8 cellular contexts compared by ENCODE assay signal in genomic region chr5:141618804-141619554, GRCh38. TPM values are rescaled to one million over a fixed set of nuclear protein-coding genes. Genes with fewer than 3 reads are reported as not detected.
DNase-seq lines count a peak whose midpoint lies in the region; ATAC-seq and TF ChIP-seq lines count a peak whose summit lies in the region.

DIAPH1 (minus strand) TSS chr5:141619000; CDS start chr5:141618914, 86 bp downstream.

- H3K36me3 Mint-ChIP-seq in CD8-positive, alpha-beta memory T cell, result peaks cover 0 to 57% (median 11%) of the 10 kb centered on the region in 3 donors
- peaks cover 31% of the 10 kb centered on the region for H3K36me3 Mint-ChIP-seq in activated CD4-positive, alpha-beta memory T cell treated with anti-CD3 and anti-CD28 coated beads for 36 hours

- TF ChIP-seq CTCF in lower lobe of right lung (IDR thresholded peaks at IDR 0.05), result peak; percentile 97

- peak within 1 kb of the TSS; percentile 98 for H3K4me3 ChIP-seq in CD8-positive, alpha-beta memory T cell (ENCODE audit: low read length)
- H3K4me3 ChIP-seq in duodenal mucosa (ENCODE audit: low read depth in 1 of 2, low read length in 2 of 2) (peak within 1 kb of the TSS; percentile 77 to 78), lower lobe of right lung (peak within 1 kb of the TSS; percentile 89)

- no peaks in the 10 kb centered on the region for H3K27me3 Mint-ChIP-seq in CD8-positive, alpha-beta memory T cell
- no peaks in the 10 kb centered on the region for H3K27me3 Mint-ChIP-seq in activated CD4-positive, alpha-beta memory T cell treated with anti-CD3 and anti-CD28 coated beads for 36 hours

- peak within 1 kb of the TSS; percentile 91 to 99 (median 94) for H3K27ac Mint-ChIP-seq in CD8-positive, alpha-beta memory T cell
- H3K27ac Mint-ChIP-seq in activated CD4-positive, alpha-beta memory T cell treated with anti-CD3 and anti-CD28 coated beads for 36 hours, result peak within 1 kb of the TSS; percentile 98

- H3K4me1 ChIP-seq in CD8-positive, alpha-beta memory T cell (ENCODE audit: insufficient read depth, low read length), result peaks cover 38% of the 10 kb centered on the region
- H3K4me1 ChIP-seq in duodenal mucosa (ENCODE audit: control insufficient read depth in 1 of 2, insufficient read depth in 2 of 2, low read length in 2 of 2) (peaks cover 27 to 32% of the 10 kb centered on the region in 2 donors), lower lobe of right lung (peaks cover 23% of the 10 kb centered on the region)

- CTCF ChIA-PET in CD8-positive, alpha-beta memory T cell (lab: Charles Lee), result interaction anchor here (0.7 to 13.2 kb wide), 21 partner anchors 10 to 351 kb away, joined by 3 to 318 read pairs (median 6); partner anchors contain the start of genes FCHSD1, HDAC3, RELL2 and TAF7
- CTCF ChIA-PET in activated CD4-positive, alpha-beta memory T cell treated with anti-CD3 and anti-CD28 coated beads for 36 hours (lab: Charles Lee), result interaction anchor here (0.6 to 12.8 kb wide), 24 partner anchors 8 to 1218 kb away, joined by 3 to 364 read pairs (median 5); partner anchors contain the start of genes DELE1, HDAC3, RELL2 and RNF14

- H3K9me3 Mint-ChIP-seq in CD8-positive, alpha-beta memory T cell, result no peaks in the 10 kb centered on the region
- H3K9me3 Mint-ChIP-seq in activated CD4-positive, alpha-beta memory T cell treated with anti-CD3 and anti-CD28 coated beads for 36 hours, result no peaks in the 10 kb centered on the region

- peak within 1 kb of the TSS; percentile 82 for H3K27ac ChIP-seq in CD8-positive, alpha-beta memory T cell (ENCODE audit: low read depth, low read length)
- H3K27ac ChIP-seq in duodenal mucosa (ENCODE audit: low read depth, low read length) (peak within 1 kb of the TSS; percentile 87), lower lobe of right lung (peak within 1 kb of the TSS; percentile 96)

- peaks cover 19% of the 10 kb centered on the region for H3K36me3 ChIP-seq in CD8-positive, alpha-beta memory T cell (ENCODE audit: insufficient read depth, low read length)
- H3K36me3 ChIP-seq in duodenal mucosa (ENCODE audit: control insufficient read depth in 1 of 2, insufficient read depth in 2 of 2, low read length in 2 of 2) (peaks cover 5 to 38% of the 10 kb centered on the region in 2 donors), lower lobe of right lung (peaks cover 43% of the 10 kb centered on the region)

- DNase-seq in CD8-positive, alpha-beta memory T cell, result peak; percentile 96 to 99 (median 97)
- DNase-seq in HK-2 (ENCODE audit: unreplicated experiment) (peak; percentile 93), NCI-H82 treated with DMSO at 0.1 percent for 48 hours (lab: John Stamatoyannopoulos, UW; ENCODE audit: unreplicated experiment) (peak; percentile 68), lower lobe of right lung (peak; percentile 100)
- DNase-seq in activated CD4-positive, alpha-beta memory T cell treated with anti-CD3 and anti-CD28 coated beads for 36 hours, result peak; percentile 99
- peak; percentile 97 to 99 (median 98) for DNase-seq in stimulated activated CD4-positive, alpha-beta T cell treated with anti-CD3 and anti-CD28 coated beads, TNF-alpha, amount 100 ng/mL, for 24 hours (ENCODE audit: low read depth in 3 of 3)

- H3K4me1 Mint-ChIP-seq in CD8-positive, alpha-beta memory T cell, result peaks cover 37 to 46% (median 41%) of the 10 kb centered on the region in 3 donors
- H3K4me1 Mint-ChIP-seq in activated CD4-positive, alpha-beta memory T cell treated with anti-CD3 and anti-CD28 coated beads for 36 hours (ENCODE audit: low read depth), result peaks cover 57% of the 10 kb centered on the region

- no peaks in the 10 kb centered on the region for H3K27me3 ChIP-seq in CD8-positive, alpha-beta memory T cell (ENCODE audit: insufficient read depth, low read length, poor library complexity, severe bottlenecking)
- H3K27me3 ChIP-seq in duodenal mucosa (ENCODE audit: control insufficient read depth in 1 of 2, insufficient read depth in 2 of 2, low read length in 2 of 2) (no peaks in the 10 kb centered on the region), lower lobe of right lung (ENCODE audit: low read depth) (no peaks in the 10 kb centered on the region)

- intact Hi-C loops in activated CD4-positive, alpha-beta memory T cell treated with anti-CD3 and anti-CD28 coated beads for 36 hours (cut with micrococcal nuclease), result loop anchor here (1.0 to 10.0 kb wide), 7 partner anchors 14 to 476 kb away; partner anchors contain the start of genes FCHSD1, HDAC3, RELL2 and TAF7
- intact Hi-C loops in lower lobe of right lung (cut with DNase I), result no loop called here

- H3K9me3 ChIP-seq in CD8-positive, alpha-beta memory T cell (ENCODE audit: low read length), result no peaks in the 10 kb centered on the region
- H3K9me3 ChIP-seq in duodenal mucosa (ENCODE audit: control insufficient read depth in 1 of 2, low read length in 2 of 2) (no peaks in the 10 kb centered on the region), lower lobe of right lung (no peaks in the 10 kb centered on the region)

- POLR2A ChIA-PET in CD8-positive, alpha-beta memory T cell (lab: Charles Lee), result interaction anchor here (0.6 to 4.6 kb wide), 11 partner anchors 12 to 298 kb away, joined by 3 to 70 read pairs (median 5); partner anchors contain the start of genes FCHSD1, HDAC3, RELL2 and TAF7
- POLR2A ChIA-PET in activated CD4-positive, alpha-beta memory T cell treated with anti-CD3 and anti-CD28 coated beads for 36 hours (lab: Charles Lee), result interaction anchor here (1.0 to 6.6 kb wide), 6 partner anchors 12 to 27 kb away, joined by 3 to 51 read pairs (median 18); partner anchors contain the start of genes HDAC3 and RELL2

- peak within 1 kb of the TSS; percentile 76 to 84 for H3K9ac ChIP-seq in duodenal mucosa (ENCODE audit: low read depth in 1 of 2, low read length in 2 of 2)

- peak within 1 kb of the TSS; percentile 95 to 100 (median 97) for H3K4me3 Mint-ChIP-seq in CD8-positive, alpha-beta memory T cell
- peak within 1 kb of the TSS; percentile 91 for H3K4me3 Mint-ChIP-seq in activated CD4-positive, alpha-beta memory T cell treated with anti-CD3 and anti-CD28 coated beads for 36 hours

- peak; percentile 81 for ATAC-seq in GM19452 (IDR thresholded peaks at IDR 0.05; ENCODE audit: unreplicated experiment)
- peak; percentile 96 to 98 for ATAC-seq in lower lobe of right lung

RNA-seq across cellular contexts. Expression of gene DIAPH1, which starts in this region (rescaled TPM):
- 100 to 1,000 TPM; 212 to 217 TPM for total RNA-seq in CD8-positive, alpha-beta memory T cell
- polyA plus RNA-seq in CD8-positive, alpha-beta memory T cell, result 151 TPM
- 100 to 1,000 TPM; 225 to 227 TPM for total RNA-seq in activated CD4-positive, alpha-beta memory T cell treated with anti-CD3 and anti-CD28 coated beads for 36 hours
- total RNA-seq in lower lobe of right lung, result 118 TPM

Comparison
In these comparisons a context has a peak if more than half of its experiments do, and no peak if none do; other contexts are left out.
1. Peak in every context shown above with its lines: DNase-seq, ATAC-seq, H3K4me3 ChIP-seq and H3K27ac ChIP-seq.